ENCODE assay signal across 8 cellular contexts in the genomic region with DNA sequence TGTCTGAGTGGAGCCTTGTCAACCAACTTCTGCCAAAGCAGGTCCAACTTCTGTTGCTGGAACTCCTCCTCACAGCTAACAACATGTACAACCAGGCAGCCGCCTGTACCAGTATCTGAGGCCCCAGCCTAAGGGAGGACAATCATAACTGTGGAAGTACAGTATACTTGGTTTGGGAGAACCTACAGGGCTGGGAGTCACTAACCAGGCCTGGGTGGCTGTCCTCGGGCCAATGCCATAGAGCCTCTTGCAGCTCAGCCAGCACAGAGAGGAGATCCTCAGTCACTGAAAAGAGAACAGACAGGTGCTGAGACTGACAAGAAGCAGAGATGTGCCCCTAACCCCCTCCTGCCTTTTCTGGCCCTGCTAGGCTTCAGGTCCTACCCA. TPM values are rescaled to one million over a fixed set of nuclear protein-coding genes. Genes with fewer than 3 reads are reported as not detected.
DNase-seq lines count a peak whose midpoint lies in the region; ATAC-seq and TF ChIP-seq lines count a peak whose summit lies in the region.

No MANE protein-coding gene starts in this region.

- no peaks in the 10 kb centered on the region for H3K9me3 ChIP-seq in H9 (ENCODE audit: control insufficient read depth, low read depth, low read length)
- H3K9me3 ChIP-seq in body of pancreas, result no peaks in the 10 kb centered on the region

- DNase-seq in H9 (no peak), astrocyte of the spinal cord (ENCODE audit: low read depth, low spot score) (no peak), memory B cell (ENCODE audit: low spot score in 2 of 2) (no peak), midbrain (lab: John Stamatoyannopoulos, UW) (no peak), body of pancreas (no peak)

- H2AK5ac ChIP-seq in H9 (ENCODE audit: insufficient read length, low read length), result no peak overlapping the region

- H4K20me1 ChIP-seq in H9 (ENCODE audit: control insufficient read depth, insufficient read depth, insufficient read length), result peaks cover 2% of the 10 kb centered on the region

- no peak overlapping the region for H3K9ac ChIP-seq in H9 (ENCODE audit: extremely low read depth, insufficient read length, low read length)

- TF ChIP-seq POLR2A in body of pancreas (IDR thresholded peaks at IDR 0.05), result no peak

- H3K14ac ChIP-seq in H9 (ENCODE audit: insufficient read depth, low read length), result no peak overlapping the region

- H3K36me3 Mint-ChIP-seq in H9 (ENCODE audit: insufficient read depth in 1 of 3, low read depth in 3 of 3) (peaks cover 17 to 45% (median 40%) of the 10 kb centered on the region in 3 experiments), memory B cell (peaks cover 8% of the 10 kb centered on the region)

- H3K4me3 Mint-ChIP-seq in H9 (peak overlapping the region; percentile 91 to 95), memory B cell (peak overlapping the region; percentile 99)

- H3K4me2 ChIP-seq in H9 (ENCODE audit: insufficient read depth, insufficient read length, low read length), result peak overlapping the region; percentile 37

- no peak overlapping the region for H2BK20ac ChIP-seq in H9 (ENCODE audit: low read depth, low read length, poor library complexity, severe bottlenecking)

- H3K79me1 ChIP-seq in H9 (ENCODE audit: insufficient read depth, low read depth, low read length, poor library complexity, severe bottlenecking), result no peaks in the 10 kb centered on the region

- no peaks in the 10 kb centered on the region for H3K4me1 ChIP-seq in H9 (ENCODE audit: insufficient read depth, low read length)
- peaks cover 53% of the 10 kb centered on the region for H3K4me1 ChIP-seq in body of pancreas

- no peak overlapping the region for H2BK12ac ChIP-seq in H9 (ENCODE audit: insufficient read length, low read depth, low read length)

- H3K79me2 ChIP-seq in H9 (ENCODE audit: insufficient read depth, low read length), result no peaks in the 10 kb centered on the region

- H3K4me1 Mint-ChIP-seq in H9 (peaks cover 17 to 21% of the 10 kb centered on the region in 2 experiments), memory B cell (peaks cover 17% of the 10 kb centered on the region)

- H4K5ac ChIP-seq in H9 (ENCODE audit: insufficient read length, low read depth, low read length), result no peak overlapping the region

- H3K23ac ChIP-seq in H9 (ENCODE audit: insufficient read length, low read depth, low read length), result no peak overlapping the region

- H2BK15ac ChIP-seq in H9 (ENCODE audit: low read depth, low read length), result no peak overlapping the region

- no peak overlapping the region for H2BK5ac ChIP-seq in H9 (ENCODE audit: insufficient read length, low read length)

- H3K27ac ChIP-seq in 22Rv1 (peak overlapping the region; percentile 98), H9 (ENCODE audit: insufficient read length, low read depth, low read length) (no peak overlapping the region), body of pancreas (peak overlapping the region in 2 of 4 donors; percentile 83 to 87)

- H3K9me3 Mint-ChIP-seq in H9 (no peaks in the 10 kb centered on the region), memory B cell (no peaks in the 10 kb centered on the region)

- peaks cover 16% of the 10 kb centered on the region for H3K23me2 ChIP-seq in H9 (ENCODE audit: insufficient read length, low read depth, low read length, poor library complexity, severe bottlenecking)

- H3K27ac Mint-ChIP-seq in H9 (no peak overlapping the region), memory B cell (no peak overlapping the region)

- H3K27me3 Mint-ChIP-seq in H9 (ENCODE audit: low read depth) (no peaks in the 10 kb centered on the region), memory B cell (no peaks in the 10 kb centered on the region)

- H3K27me3 ChIP-seq in H9 (ENCODE audit: insufficient read depth, low read length), result no peaks in the 10 kb centered on the region
- no peaks in the 10 kb centered on the region for H3K27me3 ChIP-seq in body of pancreas

- H3K4me3 ChIP-seq in astrocyte of the spinal cord (ENCODE audit: low read depth, low read length) (peak overlapping the region; percentile 74), body of pancreas (no peak overlapping the region)

- ATAC-seq in memory B cell (ENCODE audit: low read depth), result no peak
- ATAC-seq in GM21825 (IDR thresholded peaks at IDR 0.05; ENCODE audit: unreplicated experiment), result no peak
- no peak for ATAC-seq in body of pancreas
- no peak for ATAC-seq in HG03432 (IDR thresholded peaks at IDR 0.05; ENCODE audit: unreplicated experiment)

- no peak overlapping the region for H4K91ac ChIP-seq in H9 (ENCODE audit: insufficient read length, low read depth, low read length)

- H2AFZ ChIP-seq in H9 (ENCODE audit: low read length), result no peak overlapping the region

- no peak overlapping the region for H3K4ac ChIP-seq in H9 (ENCODE audit: low read depth, low read length)

- peaks cover 0 to 14% of the 10 kb centered on the region in 2 donors for H3K36me3 ChIP-seq in body of pancreas (replicated peaks in 1 of 2; ENCODE audit: insufficient read depth in 1 of 2, low read depth in 2 of 2)

- no peak overlapping the region for H4K8ac ChIP-seq in H9 (replicated peaks; ENCODE audit: insufficient read length, low read depth, low read length)

- WGBS in H9 (ENCODE audit: extremely low coverage, insufficient read length, low lambda C conversion rate), result no CpG with 5 or more reads among the region's 2 CpGs
- 48 to 63% methylated on average over 2 of the region's 2 CpGs for whole genome bisulfite sequencing in body of pancreas, 2 donors

- H3K56ac ChIP-seq in H9 (ENCODE audit: insufficient read length, low read depth, low read length), result no peak overlapping the region

- no peak overlapping the region for H3T11ph ChIP-seq in H9 (ENCODE audit: low read length)

- intact Hi-C loops in body of pancreas (cut with DNase I), result no loop called here

- TF ChIP-seq CTCF in 22Rv1 (IDR thresholded peaks at IDR 0.05), result no peak
- TF ChIP-seq CTCF in H9 (conservative IDR thresholded peaks at IDR 0.05), result no peak
- no peak for TF ChIP-seq CTCF in astrocyte of the spinal cord (IDR thresholded peaks at IDR 0.05; ENCODE audit: low read depth, low read length)
- TF ChIP-seq CTCF in body of pancreas (IDR thresholded peaks at IDR 0.05), result no peak

- H2BK120ac ChIP-seq in H9 (ENCODE audit: low read depth, low read length, poor library complexity, severe bottlenecking), result no peak overlapping the region

- H3K18ac ChIP-seq in H9 (ENCODE audit: insufficient read length, low read depth, low read length), result no peak overlapping the region

- in situ Hi-C loops in astrocyte of the spinal cord (cut with HindIII; ENCODE audit: low sequenced_read_pairs), result no loop called here

RNA-seq across cellular contexts. Expression of gene DALRD3, which starts 1.2 kb away (rescaled TPM):
- total RNA-seq in H9 (2021) (27.1 and 32.3 TPM in 2 replicates), body of pancreas (10 to 100 TPM; 67.6 to 72.6 TPM)

RNA-seq across cellular contexts. Expression of gene NDUFAF3, which starts 4.7 kb away (rescaled TPM):
- total RNA-seq in H9 (2021) (39.9 and 40.7 TPM in 2 replicates), body of pancreas (10 to 100 TPM; 25.7 to 55.0 TPM)

RNA-seq across cellular contexts. Expression of gene WDR6, which starts 10.0 kb away (rescaled TPM):
- total RNA-seq in H9 (2021) (282 and 298 TPM in 2 replicates), body of pancreas (100 to 1,000 TPM; 109 to 136 TPM)

RNA-seq across cellular contexts. Expression of gene IMPDH2, which starts 12.0 kb away (rescaled TPM):
- total RNA-seq in H9 (2021), result 408 and 414 TPM in 2 replicates
- 100 to 1,000 TPM in 1 of 2 donors, 10 to 100 TPM in 1; 92.6 to 166 TPM for total RNA-seq in body of pancreas

RNA-seq across cellular contexts. Expression of gene P4HTM, which starts 27.2 kb away (rescaled TPM):
- total RNA-seq in H9 (2021), result 34.5 and 36.0 TPM in 2 replicates
- 10 to 100 TPM; 72.9 to 73.8 TPM for total RNA-seq in body of pancreas
